8 cellular contexts compared by ENCODE assay signal in the genomic region with DNA sequence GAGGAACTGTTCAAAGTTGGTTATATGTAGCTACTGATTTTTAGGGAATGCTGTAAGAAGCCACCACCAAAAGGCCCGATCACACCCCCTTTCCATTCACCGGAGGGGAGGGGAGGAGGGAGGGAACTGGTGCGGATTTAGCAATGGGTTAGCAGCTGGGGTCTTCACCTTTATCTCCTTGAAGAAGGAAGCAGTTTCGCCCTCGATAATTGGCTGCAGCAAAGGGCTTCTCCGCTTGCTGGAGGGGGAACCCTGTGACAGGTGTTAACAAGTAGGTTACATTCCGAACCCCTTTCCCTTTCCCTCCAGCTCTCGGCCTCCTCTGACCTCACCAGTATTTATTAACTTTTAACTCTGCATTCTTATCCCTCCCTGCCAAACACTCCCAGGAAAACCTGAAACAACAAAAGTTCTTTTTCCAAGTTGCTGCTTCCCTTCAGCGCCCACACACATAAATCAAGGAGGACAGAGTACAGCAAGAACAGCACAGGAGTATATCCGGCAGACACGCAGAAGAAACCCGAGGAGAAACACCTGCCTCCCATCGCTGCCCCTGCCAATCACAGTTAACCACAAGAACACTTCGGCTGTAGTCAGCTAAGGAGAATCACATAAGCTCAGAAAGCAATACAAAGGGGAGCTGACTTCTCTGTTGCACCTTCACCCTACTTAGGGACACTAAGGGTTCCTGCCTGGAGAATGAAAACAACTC. TPM values are rescaled to one million over a fixed set of nuclear protein-coding genes. Genes with fewer than 3 reads are reported as not detected.
DNase-seq lines count a peak whose midpoint lies in the region; ATAC-seq and TF ChIP-seq lines count a peak whose summit lies in the region.

No MANE protein-coding gene starts in this region.

- H3K27me3 Mint-ChIP-seq in CD4-positive, alpha-beta memory T cell, result no peaks in the 10 kb centered on the region
- no peaks in the 10 kb centered on the region for H3K27me3 Mint-ChIP-seq in nephron progenitor cell (ENCODE audit: low read depth, poor library complexity)

- peak in 4 of 5 donors; percentile 10 to 30 (median 22) for DNase-seq in CD4-positive, alpha-beta memory T cell
- DNase-seq in astrocyte of the hippocampus (ENCODE audit: low read depth, low spot score) (peak; percentile 42), nephron progenitor cell (peak; percentile 61), DMS 273 treated with DMSO at 0.1 percent for 48 hours (lab: John Stamatoyannopoulos, UW) (no peak)
- no peak for DNase-seq in activated effector memory CD4-positive, alpha-beta T cell treated with Interleukin-2 at 50 U/mL for 16 hours
- no peak for DNase-seq in activated CD8-positive, alpha-beta memory T cell treated with anti-CD3 and anti-CD28 coated beads for 24 hours

- intact Hi-C loops in CD4-positive, alpha-beta memory T cell (cut with micrococcal nuclease), result no loop called here

- peaks cover 0 to 2% of the 10 kb centered on the region in 2 donors for H3K36me3 Mint-ChIP-seq in CD4-positive, alpha-beta memory T cell
- H3K36me3 Mint-ChIP-seq in nephron progenitor cell (ENCODE audit: low read depth), result peaks cover 47% of the 10 kb centered on the region

- no peaks in the 10 kb centered on the region for H3K9me3 Mint-ChIP-seq in CD4-positive, alpha-beta memory T cell
- H3K9me3 Mint-ChIP-seq in nephron progenitor cell, result no peaks in the 10 kb centered on the region

- peak overlapping the region in 7 of 8 donors; percentile 31 to 64 (median 46) for H3K4me3 Mint-ChIP-seq in CD4-positive, alpha-beta memory T cell
- peak overlapping the region; percentile 57 for H3K4me3 Mint-ChIP-seq in nephron progenitor cell

- H3K4me1 Mint-ChIP-seq in CD4-positive, alpha-beta memory T cell, result peaks cover 13 to 32% (median 22%) of the 10 kb centered on the region in 4 donors
- H3K4me1 Mint-ChIP-seq in nephron progenitor cell, result peaks cover 45% of the 10 kb centered on the region

- CTCF ChIA-PET in CD4-positive, alpha-beta memory T cell (lab: Charles Lee; ENCODE audit: partially characterized antibody), result interaction anchor here (0.9 to 3.3 kb wide), 3 partner anchors 7 to 210 kb away, joined by 3 to 10 read pairs (median 3); no protein-coding TSS in a partner anchor

- H3K27ac ChIP-seq in CD4-positive, alpha-beta memory T cell (ENCODE audit: low read depth, low read length), result no peak overlapping the region

- H3K27me3 ChIP-seq in CD4-positive, alpha-beta memory T cell (ENCODE audit: insufficient read depth, low read length), result no peaks in the 10 kb centered on the region

- no peaks in the 10 kb centered on the region for H3K9me3 ChIP-seq in CD4-positive, alpha-beta memory T cell (ENCODE audit: control insufficient read depth in 1 of 2, low read length in 2 of 2)

- no peak overlapping the region for H3K4me3 ChIP-seq in CD4-positive, alpha-beta memory T cell (ENCODE audit: low read length in 2 of 2)

- H3K36me3 ChIP-seq in CD4-positive, alpha-beta memory T cell (ENCODE audit: insufficient read depth, low read length), result no peaks in the 10 kb centered on the region

- TF ChIP-seq CTCF in nephron progenitor cell (IDR thresholded peaks at IDR 0.05), result no peak

- peaks cover 6% of the 10 kb centered on the region for H3K4me1 ChIP-seq in CD4-positive, alpha-beta memory T cell (ENCODE audit: insufficient read depth, low read length)

- peak; percentile 69 for ATAC-seq in GM19468 (IDR thresholded peaks at IDR 0.05; ENCODE audit: extremely low read depth, unreplicated experiment)
- ATAC-seq in HG03521 (IDR thresholded peaks at IDR 0.05; ENCODE audit: unreplicated experiment), result peak; percentile 73

- peak overlapping the region; percentile 20 to 65 (median 36) for H3K27ac Mint-ChIP-seq in CD4-positive, alpha-beta memory T cell
- H3K27ac Mint-ChIP-seq in nephron progenitor cell, result peak overlapping the region; percentile 81

- POLR2A ChIA-PET in CD4-positive, alpha-beta memory T cell (lab: Charles Lee; ENCODE audit: partially characterized antibody), result interaction anchor here (1.6 kb wide), 1 partner anchor 9 kb away, joined by 3 read pairs; no protein-coding TSS in a partner anchor

RNA-seq across cellular contexts. Expression of a gene that starts 39.8 kb away (rescaled TPM):
- total RNA-seq in CD4-positive, alpha-beta memory T cell, result 1 to 10 TPM; 1.2 to 1.6 TPM
- 1 to 10 TPM; 3.4 to 3.9 TPM for polyA plus RNA-seq in CD4-positive, alpha-beta memory T cell

Comparison
In these comparisons a context has a peak if more than half of its experiments do, and no peak if none do; other contexts are left out.
1. DNase-seq: peak in CD4-positive, alpha-beta memory T cell (4 of 5), astrocyte of the hippocampus (single experiment) and nephron progenitor cell (single experiment); none in DMS 273 treated with DMSO at 0.1 percent for 48 hours (single experiment), activated effector memory CD4-positive, alpha-beta T cell treated with Interleukin-2 at 50 U/mL for 16 hours (single experiment) and activated CD8-positive, alpha-beta memory T cell treated with anti-CD3 and anti-CD28 coated beads for 24 hours (single experiment).